8 cellular contexts compared by ENCODE assay signal in genomic region chr3:136861890-136862610, GRCh38. TPM values are rescaled to one million over a fixed set of nuclear protein-coding genes. Genes with fewer than 3 reads are reported as not detected.
DNase-seq lines count a peak whose midpoint lies in the region; ATAC-seq and TF ChIP-seq lines count a peak whose summit lies in the region.

Gene NCK1, plus strand, starts transcription at chr3:136862208. Its CDS starts 65,794 bp downstream, at chr3:136928002.

- H3K36me3 Mint-ChIP-seq in activated CD4-positive, alpha-beta T cell treated with anti-CD3 and anti-CD28 coated beads for 36 hours (ENCODE audit: low read depth): peaks cover 32% of the 10 kb centered on the region

- ATAC-seq in HG03442 (IDR thresholded peaks at IDR 0.05; ENCODE audit: unreplicated experiment): peak; percentile 96
- peak; percentile 99 for ATAC-seq in activated CD4-positive, alpha-beta T cell treated with anti-CD3 and anti-CD28 coated beads for 36 hours

- peak within 1 kb of the TSS; percentile 98 for H3K27ac Mint-ChIP-seq in activated CD4-positive, alpha-beta T cell treated with anti-CD3 and anti-CD28 coated beads for 36 hours

- H3K36me3 ChIP-seq in BJ (ENCODE audit: control insufficient read depth, insufficient read depth, low read length): no peaks in the 10 kb centered on the region

- H3K9me3 Mint-ChIP-seq in activated CD4-positive, alpha-beta T cell treated with anti-CD3 and anti-CD28 coated beads for 36 hours (ENCODE audit: low read depth): no peaks in the 10 kb centered on the region

- H3K27me3 ChIP-seq in BJ (ENCODE audit: control insufficient read depth, insufficient read depth, low read length): no peaks in the 10 kb centered on the region

- DNase-seq in BJ (ENCODE audit: low read depth): peak; percentile 89
- peak; percentile 87 for DNase-seq in GM19238 (ENCODE audit: insufficient read length, low spot score)
- DNase-seq in NCI-H524 (lab: John Stamatoyannopoulos, UW): peak; percentile 99
- peak; percentile 99 for DNase-seq in activated CD4-positive, alpha-beta T cell treated with anti-CD3 and anti-CD28 coated beads for 36 hours
- peak; percentile 99 for DNase-seq in choroid plexus epithelial cell (ENCODE audit: low read depth)
- DNase-seq in kidney glomerular epithelial cell (lab: John Stamatoyannopoulos, UW): peak; percentile 94
- peak; percentile 93 to 94 for DNase-seq in stimulated activated CD4-positive, alpha-beta T cell treated with anti-CD3 and anti-CD28 coated beads, Interleukin-1b, Interleukin-23, amount 100 ng/mL, for 1 hour (ENCODE audit: low read depth in 2 of 2)

- H3K27me3 Mint-ChIP-seq in activated CD4-positive, alpha-beta T cell treated with anti-CD3 and anti-CD28 coated beads for 36 hours: no peaks in the 10 kb centered on the region

- H3K4me3 Mint-ChIP-seq in activated CD4-positive, alpha-beta T cell treated with anti-CD3 and anti-CD28 coated beads for 36 hours: peak within 1 kb of the TSS; percentile 96

- TF ChIP-seq CTCF in BJ (IDR thresholded peaks at IDR 0.05; ENCODE audit: insufficient read depth, low read depth, low read length) (peak; percentile 26; the same call in 1 of the 2 replicates), choroid plexus epithelial cell (conservative IDR thresholded peaks at IDR 0.05; ENCODE audit: low read depth, low read length) (peak; percentile 25)

- CTCF ChIA-PET in BJ (lab: Yijun Ruan, JAX): interaction anchor here (0.5 to 2.5 kb wide), 10 partner anchors 12 to 787 kb away, joined by 3 to 7 read pairs (median 3); no protein-coding TSS in a partner anchor
- CTCF ChIA-PET in activated CD4-positive, alpha-beta T cell treated with anti-CD3 and anti-CD28 coated beads for 36 hours (lab: Charles Lee): interaction anchor here (0.6 to 2.8 kb wide), 7 partner anchors 14 to 588 kb away, joined by 3 to 21 read pairs (median 4); partner anchors contain the start of gene STAG1

- intact Hi-C loops in activated CD4-positive, alpha-beta T cell treated with anti-CD3 and anti-CD28 coated beads for 36 hours (cut with DNase I, micrococcal nuclease): loop anchor here (1.0 to 10.0 kb wide), 12 partner anchors 40 to 1970 kb away; partner anchors contain the start of genes SLC35G2 (in 2 of the 2), STAG1 (in 2 of the 2), ARMC8 (in 1 of the 2) and MSL2 (in 1 of the 2)

- POLR2A ChIA-PET in BJ (lab: Charles Lee): interaction anchor here (0.6 to 0.8 kb wide), 2 partner anchors 37 to 123 kb away, joined by 3 to 5 read pairs; no protein-coding TSS in a partner anchor
- POLR2A ChIA-PET in activated CD4-positive, alpha-beta T cell treated with anti-CD3 and anti-CD28 coated beads for 36 hours (lab: Charles Lee): interaction anchor here (0.5 to 4.5 kb wide), 7 partner anchors 10 to 1732 kb away, joined by 3 to 46 read pairs (median 4); partner anchors contain the start of genes CEP70 and STAG1

- peaks cover 41% of the 10 kb centered on the region for H3K4me1 Mint-ChIP-seq in activated CD4-positive, alpha-beta T cell treated with anti-CD3 and anti-CD28 coated beads for 36 hours

- H3K4me3 ChIP-seq in BJ (ENCODE audit: low read depth, low read length) (peak within 1 kb of the TSS; percentile 64), choroid plexus epithelial cell (ENCODE audit: low read depth, low read length) (peak within 1 kb of the TSS; percentile 75)

RNA-seq across cellular contexts. Expression of gene NCK1, which starts in this region (rescaled TPM):
- 11.7 and 32.5 TPM in 2 replicates for polyA plus RNA-seq in BJ (2011; rRNA removed)
- 17.1 and 17.9 TPM in 2 replicates for polyA minus RNA-seq in BJ (2011; rRNA and poly(A)+ RNA removed)
- total RNA-seq in activated CD4-positive, alpha-beta T cell treated with anti-CD3 and anti-CD28 coated beads for 36 hours: 10 to 100 TPM; 30.4 to 31.9 TPM

Comparison
In these comparisons a context has a peak if more than half of its experiments do, and no peak if none do; other contexts are left out.
1. Peak in every context shown above with its lines: DNase-seq, ATAC-seq and H3K4me3 ChIP-seq.